Comparison of ENCODE assay signal across 14 cellular contexts in genomic region chr3:134666466-134666865, GRCh38. TPM values are rescaled to one million over a fixed set of nuclear protein-coding genes. Genes with fewer than 3 reads are reported as not detected.
A peak's percentile ranks its signal among the peaks of the same experiment; 100 is the strongest.
DNase-seq lines count a peak whose midpoint lies in the region; ATAC-seq and TF ChIP-seq lines count a peak whose summit lies in the region.
"Had no signal": no experiment of that assay in that cellular context is flagged by ENCODE, and none has a peak within 500 bp of the region (broad histone marks: within the 10 kb centered on the region; RNA-seq: fewer than 3 reads in every experiment).

No MANE protein-coding gene starts in this region.

- H3K4me1 ChIP-seq in SJSA1 (replicated peaks) (peaks cover 10% of the 10 kb centered on the region), ascending aorta (peaks cover 0 to 10% of the 10 kb centered on the region in 2 donors)
- H3K4me1 ChIP-seq: pancreas, suprapubic skin had no signal

- intact Hi-C loops in ascending aorta (cut with DNase I), result no loop called here

- H3K27me3 ChIP-seq in SJSA1 (replicated peaks), result no peaks in the 10 kb centered on the region
- no peaks in the 10 kb centered on the region for H3K27me3 ChIP-seq in ascending aorta
- H3K27me3 ChIP-seq: pancreas, suprapubic skin had no signal

- H3K4me3 ChIP-seq in SJSA1 (no peak overlapping the region), fibroblast of pulmonary artery (replicated peaks; ENCODE audit: low read depth, low read length) (no peak overlapping the region), ascending aorta (no peak overlapping the region)
- H3K4me3 ChIP-seq: pancreas, suprapubic skin had no signal

- no peaks in the 10 kb centered on the region for H3K9me3 ChIP-seq in SJSA1 (replicated peaks)
- H3K9me3 ChIP-seq in ascending aorta, result no peaks in the 10 kb centered on the region
- H3K9me3 ChIP-seq: pancreas, suprapubic skin had no signal

- no peak for ATAC-seq in GM18519 (IDR thresholded peaks at IDR 0.05; ENCODE audit: low FRiP score, unreplicated experiment)
- ATAC-seq: pancreas had no signal

- DNase-seq in A172 (ENCODE audit: low spot score) (peak; percentile 58), HCEC 1CT (peak; percentile 42), SJSA1 (ENCODE audit: low read depth in 1 of 2, low spot score in 2 of 2) (peak; percentile 12 to 55), fibroblast of pulmonary artery (ENCODE audit: low read depth) (peak; percentile 40), NCI-H2171 (lab: John Stamatoyannopoulos, UW) (no peak), ascending aorta (ENCODE audit: low spot score in 2 of 2) (no peak), ureter (ENCODE audit: low spot score) (no peak)
- DNase-seq: activated T-cell treated with anti-CD3 and anti-CD28 coated beads, Interleukin-2, amount 50 U/mL, for 24 hours; NCI-H1105; pancreas had no signal

- TF ChIP-seq CTCF in fibroblast of pulmonary artery (IDR thresholded peaks at IDR 0.05; ENCODE audit: low read length, missing control alignments) (no peak), ascending aorta (IDR thresholded peaks at IDR 0.05) (no peak)

- H3K27ac ChIP-seq in SJSA1 (no peak overlapping the region), ascending aorta (no peak overlapping the region)
- H3K27ac ChIP-seq: pancreas, suprapubic skin had no signal

- H3K36me3 ChIP-seq in SJSA1 (no peaks in the 10 kb centered on the region), ascending aorta (no peaks in the 10 kb centered on the region)
- H3K36me3 ChIP-seq: pancreas, suprapubic skin had no signal

RNA-seq across cellular contexts. Expression of gene KY, which starts 15.6 kb away (rescaled TPM):
- total RNA-seq in A172 (2014; rRNA removed; shearing (Covaris generic)), result not detected in 2 replicates
- total RNA-seq in SJSA1 (2014; rRNA removed; shearing (Covaris generic)), result 0.05 TPM in 1 of 2 replicates, not detected in the other
- total RNA-seq in ascending aorta (0.43 TPM), ureter (2.0 TPM)
- total RNA-seq: NCI-H460; T-helper 1 cell treated with Interleukin-12 subunit alpha and Interleukin-12 subunit beta and Interleukin-4 antibody, amounts not matched to agents 30 ng/mL and 1 ng/mL, for 36 hours had no signal

Comparison
In these comparisons a context has a peak if more than half of its experiments do, and no peak if none do; other contexts are left out.
1. DNase-seq: peak in A172 (single experiment), HCEC 1CT (single experiment), SJSA1 (2 of 2) and fibroblast of pulmonary artery (single experiment); none in NCI-H2171 (single experiment), ascending aorta (0 of 2) and ureter (single experiment).